8 cellular contexts compared by ENCODE assay signal in the genomic region with DNA sequence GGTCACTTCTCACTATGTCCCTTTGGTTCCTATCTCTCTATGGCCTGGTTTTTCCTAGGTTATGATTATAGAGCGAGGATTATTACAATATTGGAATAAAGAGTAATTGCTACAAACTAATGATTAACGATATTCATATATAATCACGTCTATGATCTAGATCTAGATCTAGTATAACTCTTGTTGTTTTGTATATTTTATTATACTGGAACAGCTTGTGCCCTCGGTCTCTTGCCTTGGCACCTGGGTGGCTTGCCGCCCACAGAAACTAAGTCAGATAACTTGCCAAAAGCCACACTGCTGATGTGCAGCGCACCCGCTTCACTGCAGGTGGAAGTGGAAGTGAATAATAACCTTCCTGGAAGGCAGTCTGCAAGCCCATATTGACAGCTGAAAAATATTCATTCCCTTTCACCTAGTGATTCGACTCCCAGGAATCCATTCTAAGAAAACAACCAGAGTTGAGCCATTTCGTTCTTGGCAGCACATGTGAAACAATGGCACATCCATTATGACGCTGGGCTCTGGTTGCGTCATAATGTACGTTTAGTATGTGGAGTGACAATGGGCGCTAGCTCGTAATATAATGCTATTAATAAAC. TPM values are rescaled to one million over a fixed set of nuclear protein-coding genes. Genes with fewer than 3 reads are reported as not detected.
A peak's percentile ranks its signal among the peaks of the same experiment; 100 is the strongest.
DNase-seq lines count a peak whose midpoint lies in the region; ATAC-seq and TF ChIP-seq lines count a peak whose summit lies in the region.

No MANE protein-coding gene starts in this region.

- peaks cover 0 to 27% (median 11%) of the 10 kb centered on the region in 4 donors for H3K4me1 ChIP-seq in tibial nerve

- H3K4me1 Mint-ChIP-seq in activated naive CD4-positive, alpha-beta T cell treated with anti-CD3 and anti-CD28 coated beads, Interleukin-2, amount 10 ng/mL, durations not matched to agents 7 days and 5 days, result peaks cover 18% of the 10 kb centered on the region
- peaks cover 17% of the 10 kb centered on the region for H3K4me1 Mint-ChIP-seq in chondrocyte (ENCODE audit: low read depth)

- H3K4me3 Mint-ChIP-seq in activated naive CD4-positive, alpha-beta T cell treated with anti-CD3 and anti-CD28 coated beads, Interleukin-2, amount 10 ng/mL, durations not matched to agents 7 days and 5 days, result peak overlapping the region; percentile 61
- peak overlapping the region; percentile 76 for H3K4me3 Mint-ChIP-seq in chondrocyte (ENCODE audit: unreplicated experiment)

- H3K36me3 Mint-ChIP-seq in activated naive CD4-positive, alpha-beta T cell treated with anti-CD3 and anti-CD28 coated beads, Interleukin-2, amount 10 ng/mL, durations not matched to agents 7 days and 5 days, result no peaks in the 10 kb centered on the region
- H3K36me3 Mint-ChIP-seq in chondrocyte (ENCODE audit: low read depth), result no peaks in the 10 kb centered on the region

- peak overlapping the region; percentile 88 for H3K27ac Mint-ChIP-seq in activated naive CD4-positive, alpha-beta T cell treated with anti-CD3 and anti-CD28 coated beads, Interleukin-2, amount 10 ng/mL, durations not matched to agents 7 days and 5 days
- H3K27ac Mint-ChIP-seq in chondrocyte (ENCODE audit: unreplicated experiment), result peak overlapping the region; percentile 92

- intact Hi-C loops in lower leg skin (cut with DNase I; ENCODE audit: low total_unique reads), result no loop called here

- TF ChIP-seq EP300 in tibial nerve (IDR thresholded peaks at IDR 0.05), result peak in 1 of 2 donors; percentile 44

- H3K36me3 ChIP-seq in tibial nerve, result peaks cover 0 to 9% (median 0%) of the 10 kb centered on the region in 3 donors

- no peaks in the 10 kb centered on the region for H3K27me3 ChIP-seq in tibial nerve

- no peak for ATAC-seq in HG02870 (IDR thresholded peaks at IDR 0.05; ENCODE audit: unreplicated experiment)

- CTCF ChIA-PET in activated naive CD4-positive, alpha-beta T cell treated with anti-CD3 and anti-CD28 coated beads, Interleukin-2, amount 10 ng/mL, durations not matched to agents 7 days and 5 days (lab: Charles Lee), result interaction anchor here (0.8 to 1.6 kb wide), 6 partner anchors 11 to 90 kb away, joined by 3 to 13 read pairs (median 5); no protein-coding TSS in a partner anchor

- peak; percentile 49 for DNase-seq in activated naive CD4-positive, alpha-beta T cell treated with anti-CD3 and anti-CD28 coated beads, Interleukin-2, amount 10 ng/mL, durations not matched to agents 7 days and 5 days
- no peak for DNase-seq in activated naive CD4-positive, alpha-beta T cell (lab: John Stamatoyannopoulos, UW)
- peak; percentile 58 for DNase-seq in NOMO-1 treated with DMSO at 0.1 percent for 48 hours (lab: John Stamatoyannopoulos, UW; ENCODE audit: unreplicated experiment)
- no peak for DNase-seq in chondrocyte (ENCODE audit: low spot score)
- DNase-seq in lower leg skin (ENCODE audit: low spot score in 2 of 2), result peak; percentile 59 to 90
- DNase-seq in tibial nerve (ENCODE audit: low spot score in 2 of 2), result peak; percentile 32 to 48
- no peak for DNase-seq in UCSD-AML1 (lab: John Stamatoyannopoulos, UW; ENCODE audit: unreplicated experiment)

- no peak overlapping the region for H3K4me3 ChIP-seq in lower leg skin (ENCODE audit: low read depth, poor library complexity, severe bottlenecking)
- H3K4me3 ChIP-seq in tibial nerve, result peak overlapping the region; percentile 48 to 83 (median 54)

- TF ChIP-seq POLR2A in lower leg skin (IDR thresholded peaks at IDR 0.05), result no peak
- peak in 1 of 2 donors; percentile 12 for TF ChIP-seq POLR2A in tibial nerve (IDR thresholded peaks at IDR 0.05)

- H3K9me3 ChIP-seq in tibial nerve, result no peaks in the 10 kb centered on the region

- TF ChIP-seq CTCF in chondrocyte (IDR thresholded peaks at IDR 0.05) (peak; percentile 65), lower leg skin (IDR thresholded peaks at IDR 0.05) (no peak), tibial nerve (IDR thresholded peaks at IDR 0.05) (no peak)

- WGBS in lower leg skin, 2 donors, result 16% methylated on average over 14 of the region's 14 CpGs
- 21 to 25% methylated on average over 14 of the region's 14 CpGs for WGBS in tibial nerve, 2 donors

- peak overlapping the region; percentile 81 to 90 (median 88) for H3K27ac ChIP-seq in tibial nerve

- H3K27me3 Mint-ChIP-seq in activated naive CD4-positive, alpha-beta T cell treated with anti-CD3 and anti-CD28 coated beads, Interleukin-2, amount 10 ng/mL, durations not matched to agents 7 days and 5 days, result peaks cover 13% of the 10 kb centered on the region
- H3K27me3 Mint-ChIP-seq in chondrocyte (ENCODE audit: low read depth), result no peaks in the 10 kb centered on the region

- H3K9me3 Mint-ChIP-seq in activated naive CD4-positive, alpha-beta T cell treated with anti-CD3 and anti-CD28 coated beads, Interleukin-2, amount 10 ng/mL, durations not matched to agents 7 days and 5 days, result no peaks in the 10 kb centered on the region
- H3K9me3 Mint-ChIP-seq in chondrocyte (ENCODE audit: low read depth), result no peaks in the 10 kb centered on the region

RNA-seq across cellular contexts. Expression of a gene that starts 0.7 kb away (rescaled TPM):
- total RNA-seq in chondrocyte, result 0.85 to 2.2 TPM (median 1.8 TPM) in 3 replicates
- 1 to 10 TPM in 1 of 4 donors, under 1 TPM in 2, not detected in 1; 0.27 to 1.3 (median 0.84) TPM for total RNA-seq in lower leg skin
- 1 to 10 TPM; 1.3 to 9.0 (median 2.7) TPM for total RNA-seq in tibial nerve

RNA-seq across cellular contexts. Expression of a gene that starts 17.0 kb away (rescaled TPM):
- total RNA-seq in chondrocyte (54.1 to 57.3 TPM (median 56.8 TPM) in 3 replicates), lower leg skin (10 to 100 TPM; 12.5 to 24.9 (median 20.7) TPM), tibial nerve (10 to 100 TPM; 36.1 to 38.7 (median 37.0) TPM)

RNA-seq across cellular contexts. Expression of a gene that starts 42.0 kb away (rescaled TPM):
- total RNA-seq in chondrocyte (3.7 to 5.0 TPM (median 3.9 TPM) in 3 replicates), lower leg skin (100 to 1,000 TPM in 1 of 4 donors, 10 to 100 TPM in 2, 1 to 10 TPM in 1; 7.3 to 110 (median 55.0) TPM), tibial nerve (1 to 10 TPM in 2 of 4 donors, not detected in 2; 1.2 to 2.5 TPM)

Comparison
In these comparisons a context has a peak if more than half of its experiments do, and no peak if none do; other contexts are left out.
1. DNase-seq: peak in activated naive CD4-positive, alpha-beta T cell treated with anti-CD3 and anti-CD28 coated beads, Interleukin-2, amount 10 ng/mL, durations not matched to agents 7 days and 5 days (single experiment), NOMO-1 treated with DMSO at 0.1 percent for 48 hours (single experiment), lower leg skin (2 of 2) and tibial nerve (2 of 2); none in activated naive CD4-positive, alpha-beta T cell (0 of 4), chondrocyte (single experiment) and UCSD-AML1 (single experiment).